19 cellular contexts compared by ENCODE assay signal in the genomic region with DNA sequence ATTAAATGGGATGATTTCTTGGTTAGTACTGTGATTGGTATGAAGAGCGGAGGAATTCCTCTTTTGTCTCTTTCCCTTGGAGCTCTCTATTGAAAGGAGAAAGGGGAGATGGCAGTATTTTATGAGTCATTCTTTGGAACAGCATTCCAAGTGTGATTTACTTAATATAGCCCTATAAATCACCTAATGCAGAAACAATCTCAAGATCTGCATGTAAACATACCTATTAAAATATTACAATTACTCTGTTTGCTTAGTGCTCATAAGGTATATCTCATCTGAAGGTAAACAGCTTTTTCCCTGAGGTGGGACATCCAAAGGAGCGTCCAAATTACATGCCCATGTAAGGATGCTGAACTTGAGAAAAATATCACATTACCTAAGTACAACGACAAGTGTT.
A peak's percentile ranks its signal among the peaks of the same experiment; 100 is the strongest.
DNase-seq lines count a peak whose midpoint lies in the region; ATAC-seq and TF ChIP-seq lines count a peak whose summit lies in the region.
"Had no signal": no experiment of that assay in that cellular context is flagged by ENCODE, and none has a peak within 500 bp of the region (broad histone marks: within the 10 kb centered on the region; RNA-seq: fewer than 3 reads in every experiment).

No MANE protein-coding gene starts in this region.

- H3K9ac ChIP-seq in IMR-90 (ENCODE audit: low read depth, low read length): no peak overlapping the region
- H3K9ac ChIP-seq: parathyroid adenoma had no signal

- H3K14ac ChIP-seq in IMR-90 (replicated peaks; ENCODE audit: low read depth, low read length): no peak overlapping the region

- no peak overlapping the region for H2BK5ac ChIP-seq in IMR-90 (ENCODE audit: low read depth, low read length, poor library complexity, severe bottlenecking)

- intact Hi-C loops in IMR-90 (cut with micrococcal nuclease): no loop called here

- H3K4me3 ChIP-seq in IMR-90 (ENCODE audit: insufficient read depth, low read depth, low read length) (no peak overlapping the region), brain microvascular endothelial cell (ENCODE audit: low read depth, low read length) (no peak overlapping the region)
- H3K4me3 ChIP-seq: gastrocnemius medialis, uterus had no signal

- H3K4me1 ChIP-seq in IMR-90 (ENCODE audit: control insufficient read depth, insufficient read depth, low read length): peaks cover 8% of the 10 kb centered on the region
- H3K4me1 ChIP-seq: Caco-2, gastrocnemius medialis, parathyroid adenoma had no signal

- CTCF ChIA-PET in IMR-90 (lab: Yijun Ruan, JAX): no interaction called here

- H2BK20ac ChIP-seq in IMR-90 (ENCODE audit: low read depth, low read length): no peak overlapping the region

- no peak overlapping the region for H2BK15ac ChIP-seq in IMR-90 (ENCODE audit: low read depth, low read length)

- no peak overlapping the region for H4K91ac ChIP-seq in IMR-90 (ENCODE audit: insufficient read depth, low read depth, low read length)

- H2BK120ac ChIP-seq in IMR-90 (ENCODE audit: low read depth, low read length): no peak overlapping the region

- POLR2A ChIA-PET in IMR-90 (lab: Charles Lee; ENCODE audit: unreplicated experiment): no interaction called here

- H3K4me2 ChIP-seq in IMR-90 (ENCODE audit: low read depth, low read length): no peak overlapping the region

- H4K8ac ChIP-seq in IMR-90 (ENCODE audit: low read depth in 2 of 2, low read length in 2 of 2): no peak overlapping the region

- H3K27ac ChIP-seq in IMR-90 (ENCODE audit: insufficient read depth, low read length) (no peak overlapping the region), brain microvascular endothelial cell (no peak overlapping the region)
- H3K27ac ChIP-seq: gastrocnemius medialis, parathyroid adenoma, uterus had no signal

- ATAC-seq in IMR-90 (ENCODE audit: low read depth) (peak; percentile 51), SK-N-SH treated with all-trans-retinoic acid at 6 μM for 48 hours (peak; percentile 89), HG02610 (IDR thresholded peaks at IDR 0.05; ENCODE audit: unreplicated experiment) (no peak)
- ATAC-seq: gastrocnemius medialis had no signal

- TF ChIP-seq RAD21 in IMR-90 (IDR thresholded peaks at IDR 0.05; ENCODE audit: low read length): no peak

- no peaks in the 10 kb centered on the region for H3K27me3 ChIP-seq in IMR-90 (ENCODE audit: control insufficient read depth, insufficient read depth, low read length)
- no peaks in the 10 kb centered on the region for H3K27me3 ChIP-seq in brain microvascular endothelial cell (replicated peaks)
- H3K27me3 ChIP-seq: gastrocnemius medialis, uterus had no signal

- H2AFZ ChIP-seq in IMR-90 (replicated peaks; ENCODE audit: low read length, poor library complexity): no peak overlapping the region
- H2AFZ ChIP-seq: parathyroid adenoma had no signal

- H3K9me3 ChIP-seq in IMR-90 (ENCODE audit: control insufficient read depth, insufficient read depth, low read length): no peaks in the 10 kb centered on the region
- H3K9me3 ChIP-seq: Caco-2, gastrocnemius medialis, uterus had no signal

- no peak overlapping the region for H3K23ac ChIP-seq in IMR-90 (ENCODE audit: low read depth, low read length)

- H4K20me1 ChIP-seq in IMR-90 (ENCODE audit: insufficient read depth, low read length): no peaks in the 10 kb centered on the region

- WGBS in IMR-90 (ENCODE audit: extremely low coverage in 2 of 2, insufficient read length in 1 of 2), 2 experiments: no CpG with 5 or more reads among the region's 3 CpGs

- H3K18ac ChIP-seq in IMR-90 (ENCODE audit: low read depth, low read length): no peak overlapping the region

- no peak overlapping the region for H2AK5ac ChIP-seq in IMR-90 (ENCODE audit: low read depth, low read length)

- no peak overlapping the region for H2AK9ac ChIP-seq in IMR-90 (replicated peaks; ENCODE audit: low read depth, low read length, poor library complexity)

- dilution Hi-C loops in IMR-90 (cut with HindIII; ENCODE audit: low sequenced_read_pairs, unreplicated experiment): no loop called here

- TF ChIP-seq CTCF in IMR-90 (conservative IDR thresholded peaks at IDR 0.05; ENCODE audit: low read depth, low read length): no peak
- TF ChIP-seq CTCF in brain microvascular endothelial cell (IDR thresholded peaks at IDR 0.05; ENCODE audit: low read depth, low read length, missing control alignments): no peak

- DNase-seq in EH (ENCODE audit: low read depth): peak; percentile 69
- peak; percentile 51 for DNase-seq in IMR-90
- peak; percentile 65 for DNase-seq in kidney glomerular epithelial cell (lab: John Stamatoyannopoulos, UW)
- no peak for DNase-seq in hypothalamus (lab: John Stamatoyannopoulos, UW)
- no peak for DNase-seq in brain microvascular endothelial cell
- DNase-seq in activated CD8-positive, alpha-beta memory T cell treated with anti-CD3 and anti-CD28 coated beads, Interleukin-2, amount 50 U/mL, for 48 hours: no peak
- DNase-seq: activated CD4-positive, CD25-positive, alpha-beta regulatory T cell; activated gamma-delta T cell treated with Interleukin-2 at 50 U/mL for 16 hours; Caco-2; effector CD4-positive, alpha-beta T cell; gastrocnemius medialis; immature natural killer cell; MM.1S; OCI-M1; T-helper 1 cell; uterus had no signal

- no peak overlapping the region for H4K5ac ChIP-seq in IMR-90 (ENCODE audit: low read depth, low read length)

- H3K4ac ChIP-seq in IMR-90 (ENCODE audit: low read depth, low read length): no peak overlapping the region

- no peaks in the 10 kb centered on the region for H3K36me3 ChIP-seq in IMR-90 (ENCODE audit: control insufficient read depth, insufficient read depth, low read length)
- H3K36me3 ChIP-seq in brain microvascular endothelial cell (replicated peaks): no peaks in the 10 kb centered on the region
- H3K36me3 ChIP-seq: gastrocnemius medialis, uterus had no signal

- in situ Hi-C loops in IMR-90 (cut with MboI; ENCODE audit: low sequenced_read_pairs) (no loop called here), brain microvascular endothelial cell (cut with HindIII; ENCODE audit: low pct_ligation_motif_present, low sequenced_read_pairs) (no loop called here)

- BruUV-seq in IMR-90 (replicated peaks; lab: Mats Ljungman, UMichigan): no TSS peak

- no peak overlapping the region for H3K56ac ChIP-seq in IMR-90 (ENCODE audit: extremely low read depth, insufficient read depth, low read length)

- no peak for TF ChIP-seq POLR2A in IMR-90 (IDR thresholded peaks at IDR 0.05; ENCODE audit: low read depth, low read length)

- H3K79me1 ChIP-seq in IMR-90 (ENCODE audit: low read depth in 1 of 2, low read length in 2 of 2): no peaks in the 10 kb centered on the region

- peaks cover 3% of the 10 kb centered on the region; the same call in 1 of the 2 replicates for H3K9me1 ChIP-seq in IMR-90 (ENCODE audit: insufficient read depth, low read length)

TF ChIP-seq in IMR-90, 13 proteins besides CTCF, POLR2A, EP300 and RAD21 (continues in another document):
- TF ChIP-seq NFE2L2 (IDR thresholded peaks at IDR 0.05; ENCODE audit: low read depth, low read length) (no peak), CEBPB (IDR thresholded peaks at IDR 0.05; ENCODE audit: low read depth, low read length) (no peak), RCOR1 (IDR thresholded peaks at IDR 0.05; ENCODE audit: insufficient replicate concordance, low read length) (no peak), MXI1 (IDR thresholded peaks at IDR 0.05; ENCODE audit: borderline replicate concordance, low read depth, low read length) (no peak)
- TF ChIP-seq, protein P1, sequence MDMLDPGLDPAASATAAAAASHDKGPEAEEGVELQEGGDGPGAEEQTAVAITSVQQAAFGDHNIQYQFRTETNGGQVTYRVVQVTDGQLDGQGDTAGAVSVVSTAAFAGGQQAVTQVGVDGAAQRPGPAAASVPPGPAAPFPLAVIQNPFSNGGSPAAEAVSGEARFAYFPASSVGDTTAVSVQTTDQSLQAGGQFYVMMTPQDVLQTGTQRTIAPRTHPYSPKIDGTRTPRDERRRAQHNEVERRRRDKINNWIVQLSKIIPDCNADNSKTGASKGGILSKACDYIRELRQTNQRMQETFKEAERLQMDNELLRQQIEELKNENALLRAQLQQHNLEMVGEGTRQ (IDR thresholded peaks at IDR 0.05; ENCODE audit: low read depth, low read length): no peak
- TF ChIP-seq, protein P2, sequence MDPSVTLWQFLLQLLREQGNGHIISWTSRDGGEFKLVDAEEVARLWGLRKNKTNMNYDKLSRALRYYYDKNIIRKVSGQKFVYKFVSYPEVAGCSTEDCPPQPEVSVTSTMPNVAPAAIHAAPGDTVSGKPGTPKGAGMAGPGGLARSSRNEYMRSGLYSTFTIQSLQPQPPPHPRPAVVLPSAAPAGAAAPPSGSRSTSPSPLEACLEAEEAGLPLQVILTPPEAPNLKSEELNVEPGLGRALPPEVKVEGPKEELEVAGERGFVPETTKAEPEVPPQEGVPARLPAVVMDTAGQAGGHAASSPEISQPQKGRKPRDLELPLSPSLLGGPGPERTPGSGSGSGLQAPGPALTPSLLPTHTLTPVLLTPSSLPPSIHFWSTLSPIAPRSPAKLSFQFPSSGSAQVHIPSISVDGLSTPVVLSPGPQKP (IDR thresholded peaks at IDR 0.05; ENCODE audit: borderline replicate concordance, low read depth, low read length): no peak

TF ChIP-seq in SK-N-SH treated with all-trans-retinoic acid at 6 μM for 48 hours, 23 proteins besides CTCF, POLR2A, EP300 and RAD21:
- TF ChIP-seq PPARA (CRISPR knock-in tag; IDR thresholded peaks at IDR 0.05; ENCODE audit: borderline replicate concordance): no peak
- no peak for TF ChIP-seq TCF4 (CRISPR knock-in tag; IDR thresholded peaks at IDR 0.05; ENCODE audit: borderline replicate concordance)
- TF ChIP-seq ISL1 (CRISPR knock-in tag; IDR thresholded peaks at IDR 0.05): peak; percentile 52

Comparison
In these comparisons a context has a peak if more than half of its experiments do, and no peak if none do; other contexts are left out.
1. DNase-seq: peak in EH (single experiment), IMR-90 (single experiment) and kidney glomerular epithelial cell (single experiment); none in hypothalamus (0 of 51), brain microvascular endothelial cell (single experiment) and activated CD8-positive, alpha-beta memory T cell treated with anti-CD3 and anti-CD28 coated beads, Interleukin-2, amount 50 U/mL, for 48 hours (single experiment).